In the genomic region with DNA sequence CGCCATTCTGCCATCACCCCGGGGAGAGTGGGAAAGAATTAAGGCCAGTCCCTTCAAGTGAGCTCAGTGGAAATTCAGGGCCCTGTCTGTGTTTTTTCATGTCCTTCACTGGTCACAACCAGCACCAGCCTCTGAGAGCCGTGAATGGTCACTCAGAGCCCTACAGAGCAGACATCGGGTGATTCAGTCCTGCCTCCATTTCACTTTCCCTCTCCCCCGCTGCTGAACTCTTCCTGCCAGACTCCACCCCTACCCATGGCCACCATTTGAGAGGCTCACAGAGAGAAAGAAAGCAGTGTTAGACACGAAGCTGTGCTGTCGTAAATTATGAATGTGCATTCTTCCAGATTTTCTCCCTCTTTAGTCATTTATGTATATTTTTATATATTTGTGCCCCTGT, we compare ENCODE assay signal across 22 cellular contexts. TPM values are rescaled to one million over a fixed set of nuclear protein-coding genes. Genes with fewer than 3 reads are reported as not detected.
DNase-seq lines count a peak whose midpoint lies in the region; ATAC-seq and TF ChIP-seq lines count a peak whose summit lies in the region.
"Had no signal": no experiment of that assay in that cellular context is flagged by ENCODE, and none has a peak within 500 bp of the region (broad histone marks: within the 10 kb centered on the region; RNA-seq: fewer than 3 reads in every experiment).

No MANE protein-coding gene starts in this region.

- H3K36me3 ChIP-seq in upper lobe of right lung: no peaks in the 10 kb centered on the region
- H3K36me3 ChIP-seq: right atrium auricular region had no signal

- DNase-seq in right cardiac atrium (no peak), left cardiac atrium (no peak), left kidney (ENCODE audit: low read depth, low spot score) (peak; percentile 47), upper lobe of right lung (peak; percentile 23), omental fat pad (ENCODE audit: low spot score) (no peak), HuH-7 (ENCODE audit: low spot score) (no peak)
- DNase-seq: activated naive CD8-positive, alpha-beta T cell treated with anti-CD3 and anti-CD28 coated beads, Interleukin-2, amount 10 ng/mL, durations not matched to agents 7 days and 5 days; activated T-cell treated with anti-CD3 and anti-CD28 coated beads, Interleukin-2, amount 50 U/mL, for 72 hours; DMS53; glutamatergic neuron; GOT3; KBM-7; NCI-H1092; NCI-H2107; NCI-H524 treated with DMSO at 0.1 percent for 48 hours; T-helper 2 cell had no signal

- H3K4me3 ChIP-seq in right cardiac atrium (ENCODE audit: low read length): no peak overlapping the region
- H3K4me3 ChIP-seq in WI38 (ENCODE audit: low read depth, low read length): 0 out of 2 replicates have a peak overlapping the region, but pooled peaks have one; percentile 5
- no peak overlapping the region for H3K4me3 ChIP-seq in upper lobe of right lung
- H3K4me3 ChIP-seq: right atrium auricular region had no signal

- no peak for TF ChIP-seq CTCF in WI38 (IDR thresholded peaks at IDR 0.05; ENCODE audit: low read depth, low read length)
- no peak for TF ChIP-seq CTCF in upper lobe of right lung (IDR thresholded peaks at IDR 0.05)
- no peak for TF ChIP-seq CTCF in omental fat pad (IDR thresholded peaks at IDR 0.05)

- 44% methylated on average over 7 of the region's 7 CpGs for WGBS in right cardiac atrium

- H3K4me1 ChIP-seq in right cardiac atrium (ENCODE audit: control insufficient read depth, insufficient read depth, low read length) (no peaks in the 10 kb centered on the region), upper lobe of right lung (no peaks in the 10 kb centered on the region)
- H3K4me1 ChIP-seq: right atrium auricular region had no signal

- no peaks in the 10 kb centered on the region for H3K27me3 ChIP-seq in right cardiac atrium (ENCODE audit: control insufficient read depth, insufficient read depth)
- peaks cover 9% of the 10 kb centered on the region for H3K27me3 ChIP-seq in upper lobe of right lung
- H3K27me3 ChIP-seq: right atrium auricular region had no signal

- no peaks in the 10 kb centered on the region for H3K9me3 ChIP-seq in right cardiac atrium (ENCODE audit: control insufficient read depth, low read length)
- no peaks in the 10 kb centered on the region for H3K9me3 ChIP-seq in upper lobe of right lung
- H3K9me3 ChIP-seq: right atrium auricular region had no signal

- peak overlapping the region; percentile 36 for H3K27ac ChIP-seq in right cardiac atrium (ENCODE audit: low read length)
- H3K27ac ChIP-seq in upper lobe of right lung: no peak overlapping the region
- H3K27ac ChIP-seq: right atrium auricular region had no signal

- intact Hi-C loops in right cardiac atrium (cut with DNase I): no loop called here
- intact Hi-C loops in left cardiac atrium (cut with DNase I): no loop called here
- intact Hi-C loops in upper lobe of right lung (cut with DNase I): no loop called here

- ATAC-seq in right cardiac atrium (peak; percentile 32 to 64), left cardiac atrium (no peak), upper lobe of right lung (no peak), omental fat pad (ENCODE audit: low FRiP score) (no peak), HG02840 (IDR thresholded peaks at IDR 0.05; ENCODE audit: low FRiP score, unreplicated experiment) (no peak)
- ATAC-seq: activated T-cell treated with anti-CD3 and anti-CD28 coated beads, Interleukin-2, amount 50 U/mL, for 72 hours; stimulated activated memory B cell treated with anti-CD40 and anti-IgM and Interleukin-4, amounts not matched to agents 10 μg/mL and 1 μg/mL and 100 μg/mL, for 72 hours had no signal

RNA-seq across cellular contexts. Expression of gene R3HDML, which starts 5.4 kb away (rescaled TPM):
- total RNA-seq in right cardiac atrium (not detected), left cardiac atrium (not detected), upper lobe of right lung (not detected), omental fat pad (not detected)
- polyA plus RNA-seq in right cardiac atrium: not detected
- total RNA-seq: A673; activated naive CD8-positive, alpha-beta T cell treated with anti-CD3 and anti-CD28 coated beads, Interleukin-2, amount 10 ng/mL, durations not matched to agents 7 days and 5 days; activated T-cell treated with anti-CD3 and anti-CD28 coated beads, Interleukin-2, amount 50 U/mL, for 72 hours; right atrium auricular region had no signal
- polyA plus RNA-seq: neural cell had no signal

RNA-seq across cellular contexts. Expression of gene HNF4A, which starts 13.3 kb away (rescaled TPM):
- total RNA-seq in right cardiac atrium (under 1 TPM in 1 of 4 donors, not detected in 3; 0.08 TPM), left cardiac atrium (not detected), upper lobe of right lung (0.20 TPM), omental fat pad (not detected)
- polyA plus RNA-seq in right cardiac atrium: 0.07 TPM
- total RNA-seq: A673; activated naive CD8-positive, alpha-beta T cell treated with anti-CD3 and anti-CD28 coated beads, Interleukin-2, amount 10 ng/mL, durations not matched to agents 7 days and 5 days; activated T-cell treated with anti-CD3 and anti-CD28 coated beads, Interleukin-2, amount 50 U/mL, for 72 hours; right atrium auricular region had no signal
- polyA plus RNA-seq: neural cell had no signal

RNA-seq across cellular contexts. Expression of gene FITM2, which starts 31.2 kb away (rescaled TPM):
- total RNA-seq in right cardiac atrium (100 to 1,000 TPM; 121 to 150 (median 145) TPM), left cardiac atrium (100 to 1,000 TPM in 1 of 2 donors, 10 to 100 TPM in 1; 97.7 to 124 TPM), upper lobe of right lung (12.6 TPM), omental fat pad (10 to 100 TPM; 13.0 to 21.4 (median 19.8) TPM)
- 57.1 TPM for polyA plus RNA-seq in right cardiac atrium

Comparison
In these comparisons a context has a peak if more than half of its experiments do, and no peak if none do; other contexts are left out.
1. ATAC-seq: peak in right cardiac atrium (2 of 2); none in left cardiac atrium (0 of 2), upper lobe of right lung (single experiment), omental fat pad (single experiment) and HG02840 (single experiment).
2. DNase-seq: peak in left kidney (single experiment) and upper lobe of right lung (single experiment); none in right cardiac atrium (0 of 3), left cardiac atrium (single experiment), omental fat pad (single experiment) and HuH-7 (single experiment).